ENCODE assay signal across 19 cellular contexts in genomic region chr18:41967680-41968079, GRCh38. TPM values are rescaled to one million over a fixed set of nuclear protein-coding genes. Genes with fewer than 3 reads are reported as not detected.
A peak's percentile ranks its signal among the peaks of the same experiment; 100 is the strongest.
DNase-seq lines count a peak whose midpoint lies in the region; ATAC-seq and TF ChIP-seq lines count a peak whose summit lies in the region.
"Had no signal": no experiment of that assay in that cellular context is flagged by ENCODE, and none has a peak within 500 bp of the region (broad histone marks: within the 10 kb centered on the region; RNA-seq: fewer than 3 reads in every experiment).

No MANE protein-coding gene starts in this region.

- H3K27me3 ChIP-seq in psoas muscle (ENCODE audit: insufficient read depth in 3 of 3, low read length in 2 of 3), result no peaks in the 10 kb centered on the region

- H3K27ac ChIP-seq in cingulate gyrus (ENCODE audit: low read depth, low read length) (peak overlapping the region; percentile 30), psoas muscle (no peak overlapping the region)

- peaks cover 14% of the 10 kb centered on the region for H3K4me1 ChIP-seq in psoas muscle

- no peaks in the 10 kb centered on the region for H3K9me3 ChIP-seq in psoas muscle

- DNase-seq in DMS 273 (lab: John Stamatoyannopoulos, UW; ENCODE audit: unreplicated experiment), result peak; percentile 95
- DNase-seq in NCI-H1694 treated with DMSO at 0.1 percent for 48 hours (lab: John Stamatoyannopoulos, UW), result peak; percentile 69
- no peak for DNase-seq in psoas muscle
- no peak for DNase-seq in NCI-H1048 (lab: John Stamatoyannopoulos, UW)
- no peak for DNase-seq in NCI-H2029 treated with DMSO at 0.1 percent for 48 hours (lab: John Stamatoyannopoulos, UW)
- DNase-seq: activated naive CD4-positive, alpha-beta T cell treated with anti-CD3 and anti-CD28 coated beads for 36 hours; activated T-cell treated with anti-CD3 and anti-CD28 coated beads, Interleukin-2, amount 50 U/mL, for 48 hours; central memory CD4-positive, alpha-beta T cell; effector CD8-positive, alpha-beta T cell; HCEC 1CT; IMR-90; kidney; NCI-H1436; NCI-H69; stimulated activated CD8-positive, alpha-beta memory T cell treated with anti-CD3 and anti-CD28 coated beads, Interleukin-4, amount 100 ng/mL, for 48 hours; SW 1271 had no signal

- peaks cover 0 to 30% of the 10 kb centered on the region in 2 donors for H3K36me3 ChIP-seq in psoas muscle (ENCODE audit: insufficient read depth in 1 of 2, low read depth in 1 of 2)

- 10 to 34% (median 16%) methylated on average over 2 of the region's 2 CpGs for WGBS in psoas muscle, 3 donors

- no peak overlapping the region for H3K4me3 ChIP-seq in psoas muscle

- ATAC-seq in psoas muscle (peak in 3 of 4 donors; percentile 46 to 75 (median 63)), GM19455 (IDR thresholded peaks at IDR 0.05; ENCODE audit: unreplicated experiment) (no peak)
- ATAC-seq: activated CD4-positive, CD25-positive, alpha-beta regulatory T cell treated with anti-CD3 and anti-CD28 coated beads, Interleukin-2, amount 50 U/mL, for 24 hours had no signal

- no peak for TF ChIP-seq CTCF in psoas muscle (IDR thresholded peaks at IDR 0.05)

- intact Hi-C loops in psoas muscle (cut with DNase I), result no loop called here

RNA-seq across cellular contexts. Expression of gene PIK3C3, which starts 12.6 kb away (rescaled TPM):
- 10 to 100 TPM; 30.8 to 36.2 (median 32.2) TPM for total RNA-seq in psoas muscle
- 10 to 100 TPM; 19.1 to 39.7 (median 23.9) TPM for polyA plus RNA-seq in psoas muscle

Comparison
In these comparisons a context has a peak if more than half of its experiments do, and no peak if none do; other contexts are left out.
1. DNase-seq: peak in DMS 273 (single experiment) and NCI-H1694 treated with DMSO at 0.1 percent for 48 hours (single experiment); none in psoas muscle (0 of 2), NCI-H1048 (single experiment) and NCI-H2029 treated with DMSO at 0.1 percent for 48 hours (single experiment).